In genomic region chr6:17987576-17988421, GRCh38 we compare ENCODE assay signal across 8 cellular contexts. TPM values are rescaled to one million over a fixed set of nuclear protein-coding genes. Genes with fewer than 3 reads are reported as not detected.
A peak's percentile ranks its signal among the peaks of the same experiment; 100 is the strongest.
DNase-seq lines count a peak whose midpoint lies in the region; ATAC-seq and TF ChIP-seq lines count a peak whose summit lies in the region.

TSS of gene KIF13A (minus strand) at chr6:17987635. CDS start at chr6:17987463, 172 bp downstream.

- H3K9me3 ChIP-seq in CD4-positive, alpha-beta memory T cell (ENCODE audit: control insufficient read depth in 1 of 2, low read length in 2 of 2) = no peaks in the 10 kb centered on the region
- H3K9me3 ChIP-seq in fibroblast of lung (ENCODE audit: control insufficient read depth, insufficient read depth, low read depth, low read length) = no peaks in the 10 kb centered on the region
- no peaks in the 10 kb centered on the region for H3K9me3 ChIP-seq in muscle layer of colon (ENCODE audit: low read length)

- peaks cover 13% of the 10 kb centered on the region for H3K27me3 ChIP-seq in CD4-positive, alpha-beta memory T cell (ENCODE audit: insufficient read depth, low read length)
- no peaks in the 10 kb centered on the region for H3K27me3 ChIP-seq in fibroblast of lung (ENCODE audit: control insufficient read depth, insufficient read depth, low read length)
- H3K27me3 ChIP-seq in muscle layer of colon (ENCODE audit: control insufficient read depth in 1 of 2, insufficient read depth in 2 of 2, low read length in 2 of 2) = no peaks in the 10 kb centered on the region

- H3K36me3 ChIP-seq in CD4-positive, alpha-beta memory T cell (ENCODE audit: insufficient read depth, low read length) = no peaks in the 10 kb centered on the region
- H3K36me3 ChIP-seq in fibroblast of lung (ENCODE audit: control insufficient read depth, insufficient read depth, low read length) = peaks cover 4% of the 10 kb centered on the region
- H3K36me3 ChIP-seq in muscle layer of colon (ENCODE audit: insufficient read depth, low read length) = peaks cover 4% of the 10 kb centered on the region

- H3K4me1 ChIP-seq in CD4-positive, alpha-beta memory T cell (ENCODE audit: insufficient read depth, low read length) = peaks cover 18% of the 10 kb centered on the region
- H3K4me1 ChIP-seq in fibroblast of lung (ENCODE audit: control insufficient read depth, extremely low read depth, insufficient read depth, low read length) = peaks cover 5% of the 10 kb centered on the region
- peaks cover 22% of the 10 kb centered on the region for H3K4me1 ChIP-seq in muscle layer of colon (ENCODE audit: insufficient read depth, low read length)

- peaks cover 48% of the 10 kb centered on the region for H3K79me2 ChIP-seq in fibroblast of lung (ENCODE audit: control insufficient read depth, insufficient read depth, low read length)

- H4K20me1 ChIP-seq in fibroblast of lung (ENCODE audit: control insufficient read depth, extremely low read depth, insufficient read depth, low read length) = no peaks in the 10 kb centered on the region

- peak within 1 kb of the TSS; percentile 81 for H2AFZ ChIP-seq in fibroblast of lung (ENCODE audit: low read length)

- peaks cover 0 to 2% of the 10 kb centered on the region in 2 donors for H3K36me3 Mint-ChIP-seq in CD4-positive, alpha-beta memory T cell
- H3K36me3 Mint-ChIP-seq in activated T-cell treated with anti-CD3 and anti-CD28 coated beads, Interleukin-2, amount 50 U/mL, for 4 hours (ENCODE audit: insufficient read depth) = no peaks in the 10 kb centered on the region

- H3K27me3 Mint-ChIP-seq in CD4-positive, alpha-beta memory T cell = peaks cover 23 to 36% of the 10 kb centered on the region in 2 donors
- H3K27me3 Mint-ChIP-seq in activated T-cell treated with anti-CD3 and anti-CD28 coated beads, Interleukin-2, amount 50 U/mL, for 4 hours (ENCODE audit: low read depth) = peaks cover 69% of the 10 kb centered on the region

- ATAC-seq in GM19372 (IDR thresholded peaks at IDR 0.05; ENCODE audit: low read depth, unreplicated experiment) = peak; percentile 62
- ATAC-seq in HG03432 (IDR thresholded peaks at IDR 0.05; ENCODE audit: unreplicated experiment) = peak; percentile 84
- peak; percentile 73 to 79 for ATAC-seq in activated T-cell treated with anti-CD3 and anti-CD28 coated beads, Interleukin-2, amount 50 U/mL, for 4 hours

- H3K4me1 Mint-ChIP-seq in CD4-positive, alpha-beta memory T cell = peaks cover 10 to 22% (median 11%) of the 10 kb centered on the region in 4 donors
- H3K4me1 Mint-ChIP-seq in activated T-cell treated with anti-CD3 and anti-CD28 coated beads, Interleukin-2, amount 50 U/mL, for 4 hours (ENCODE audit: low read depth) = peaks cover 10% of the 10 kb centered on the region

- H3K4me3 Mint-ChIP-seq in CD4-positive, alpha-beta memory T cell = peak within 1 kb of the TSS; percentile 89 to 96 (median 92)
- H3K4me3 Mint-ChIP-seq in activated T-cell treated with anti-CD3 and anti-CD28 coated beads, Interleukin-2, amount 50 U/mL, for 4 hours = peak within 1 kb of the TSS; percentile 87

- H3K4me3 ChIP-seq in CD4-positive, alpha-beta memory T cell (ENCODE audit: low read length in 2 of 2) = peak within 1 kb of the TSS; percentile 41 to 42
- H3K4me3 ChIP-seq in fibroblast of lung (replicated peaks in 1 of 4; ENCODE audit: control extremely low read depth in 1 of 4, insufficient read depth in 1 of 4, low read depth in 3 of 4, low read length in 4 of 4) (peak within 1 kb of the TSS; percentile 79 to 97 (median 82)), muscle layer of colon (ENCODE audit: low read depth in 1 of 2, low read length in 2 of 2) (peak within 1 kb of the TSS; percentile 75 to 97)

- H3K9me3 Mint-ChIP-seq in CD4-positive, alpha-beta memory T cell = no peaks in the 10 kb centered on the region
- no peaks in the 10 kb centered on the region for H3K9me3 Mint-ChIP-seq in activated T-cell treated with anti-CD3 and anti-CD28 coated beads, Interleukin-2, amount 50 U/mL, for 4 hours

- POLR2A ChIA-PET in CD4-positive, alpha-beta memory T cell (lab: Charles Lee; ENCODE audit: partially characterized antibody) = no interaction called here

- DNase-seq in CD4-positive, alpha-beta memory T cell = peak in 4 of 5 donors; percentile 8 to 19 (median 15)
- DNase-seq in NCI-H526 (lab: John Stamatoyannopoulos, UW) (peak; percentile 50 to 88), fibroblast of lung (ENCODE audit: low read depth in 2 of 2) (peak; percentile 59 to 68)
- DNase-seq in activated T-cell treated with anti-CD3 and anti-CD28 coated beads, Interleukin-2, amount 50 U/mL, for 4 hours = no peak

- intact Hi-C loops in CD4-positive, alpha-beta memory T cell (cut with micrococcal nuclease) = no loop called here

- H3K9ac ChIP-seq in fibroblast of lung (ENCODE audit: insufficient read depth, low read length) (peak within 1 kb of the TSS; percentile 74), muscle layer of colon (ENCODE audit: low read length) (peak within 1 kb of the TSS; percentile 59)

- H3K27ac ChIP-seq in CD4-positive, alpha-beta memory T cell (ENCODE audit: low read depth, low read length) = no peak within 1 kb of the TSS
- H3K27ac ChIP-seq in fibroblast of lung (ENCODE audit: insufficient read depth, low read length) = peak within 1 kb of the TSS; percentile 77
- peak within 1 kb of the TSS; percentile 93 for H3K27ac ChIP-seq in muscle layer of colon (ENCODE audit: low read depth, low read length)
- H3K27ac ChIP-seq in temporal lobe (ENCODE audit: low read depth, low read length) = peak within 1 kb of the TSS; percentile 95

- H3K4me2 ChIP-seq in fibroblast of lung (ENCODE audit: extremely low read depth, insufficient read depth, low read length) = peak within 1 kb of the TSS; percentile 97

- H3K27ac Mint-ChIP-seq in CD4-positive, alpha-beta memory T cell = peak within 1 kb of the TSS in 2 of 7 donors; percentile 49 to 72

- CTCF ChIA-PET in CD4-positive, alpha-beta memory T cell (lab: Charles Lee; ENCODE audit: partially characterized antibody) = no interaction called here

- peak in 1 of 2 donors; percentile 11 for TF ChIP-seq CTCF in fibroblast of lung (conservative IDR thresholded peaks at IDR 0.05 in 1 of 2, IDR thresholded peaks at IDR 0.05 in 1 of 2; ENCODE audit: low read depth in 1 of 2, low read length in 2 of 2)

RNA-seq across cellular contexts. Expression of gene KIF13A, which starts in this region (rescaled TPM):
- 1 to 10 TPM; 1.5 to 1.7 TPM for total RNA-seq in CD4-positive, alpha-beta memory T cell
- under 1 TPM in 1 of 2 donors, not detected in 1; 0.61 TPM for polyA plus RNA-seq in CD4-positive, alpha-beta memory T cell
- total RNA-seq in activated T-cell treated with anti-CD3 and anti-CD28 coated beads, Interleukin-2, amount 50 U/mL, for 4 hours = under 1 TPM; 0.29 to 0.63 (median 0.43) TPM
- 65.0 and 114 TPM in 2 replicates for total RNA-seq in fibroblast of lung
- polyA plus RNA-seq in fibroblast of lung = 52.3 and 55.0 TPM in 2 replicates
- polyA plus RNA-seq in fibroblast of lung (2012) = 42.7 and 44.9 TPM in 2 replicates
- polyA minus RNA-seq in fibroblast of lung (ENCODE audit: low replicate concordance) = 72.5 and 75.5 TPM in 2 replicates
- 14.5 TPM for total RNA-seq in temporal lobe

Comparison
In these comparisons a context has a peak if more than half of its experiments do, and no peak if none do; other contexts are left out.
1. RNA of gene KIF13A (polyA plus RNA-seq): 42.7 to 55.0 TPM in fibroblast of lung; 0.61 TPM in CD4-positive, alpha-beta memory T cell; every median in the first group is over 10 times any median in the second.
2. Peak in ATAC-seq in activated T-cell treated with anti-CD3 and anti-CD28 coated beads, Interleukin-2, amount 50 U/mL, for 4 hours; RNA of the gene not detected or under 1 TPM.
3. Peak in every context shown above with its lines, with median percentiles within 50 percentile points of each other: H3K4me3 ChIP-seq and ATAC-seq.